Comparison of ENCODE assay signal across 30 cellular contexts in the genomic region with DNA sequence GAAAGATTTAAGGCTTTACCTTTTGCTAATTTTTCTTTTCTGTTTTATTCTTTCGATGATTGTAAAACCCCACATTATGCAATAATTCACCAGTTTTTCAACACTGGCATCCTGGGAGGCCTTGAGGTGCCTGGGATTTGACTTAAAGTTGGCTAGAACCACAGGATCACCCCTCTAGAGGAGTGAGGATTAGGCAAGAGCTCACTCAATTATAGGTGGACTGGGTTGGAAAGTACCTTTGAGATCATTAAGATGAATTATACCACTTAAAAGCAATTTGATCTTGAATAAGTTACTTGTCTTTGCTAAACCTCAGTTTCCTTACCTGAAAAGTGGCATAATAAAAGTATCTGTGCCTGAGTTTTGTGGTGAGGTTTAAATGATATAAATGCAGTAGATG.
"Had no signal": no experiment of that assay in that cellular context is flagged by ENCODE, and none has a peak within 500 bp of the region (broad histone marks: within the 10 kb centered on the region; RNA-seq: fewer than 3 reads in every experiment).

No MANE protein-coding gene starts in this region.

- H3K27ac ChIP-seq: testis, thyroid gland, transverse colon, upper lobe of left lung, vagina had no signal

- H3K36me3 ChIP-seq: heart left ventricle, left ventricle myocardium inferior, thyroid gland, transverse colon, upper lobe of left lung, vagina had no signal

- H3K9me3 ChIP-seq: heart left ventricle, left ventricle myocardium inferior, mucosa of descending colon, testis, thyroid gland, transverse colon, upper lobe of left lung, vagina had no signal

- H3K4me3 ChIP-seq: heart left ventricle, left ventricle myocardium inferior, lung, mucosa of descending colon, skin epidermis, testis, thyroid gland, transverse colon, upper lobe of left lung, vagina had no signal

- H3K27me3 ChIP-seq: heart left ventricle, testis, thyroid gland, transverse colon, upper lobe of left lung, vagina had no signal

- H3K36me3 Mint-ChIP-seq: immature natural killer cell; naive thymus-derived CD8-positive, alpha-beta T cell; stimulated activated naive B cell treated with anti-CD40 and anti-IgM and Interleukin-4, amounts not matched to agents 10 μg/mL and 1 μg/mL and 100 μg/mL, for 72 hours had no signal

- DNase-seq: heart left ventricle; hypothalamus; immature natural killer cell; kidney; left colon; left ventricle myocardium inferior; mesendoderm; midbrain; mucosa of descending colon; naive thymus-derived CD8-positive, alpha-beta T cell; nucleus accumbens; retina; right cardiac atrium; stimulated activated CD4-positive, alpha-beta T cell treated with anti-CD3 and anti-CD28 coated beads, Interleukin-12 subunit alpha, Interleukin-12 subunit beta, amount 100 ng/mL, for 4 hours; stimulated activated CD4-positive, alpha-beta T cell treated with anti-CD3 and anti-CD28 coated beads, Interleukin-15, amount 100 ng/mL, for 24 hours; stimulated activated CD4-positive, alpha-beta T cell treated with anti-CD3 and anti-CD28 coated beads, Interleukin-2, amount 100 ng/mL, for 24 hours; stimulated activated CD4-positive, alpha-beta T cell treated with anti-CD3 and anti-CD28 coated beads, Interleukin-4, amount 100 ng/mL, for 1 hour; stimulated activated naive B cell treated with anti-CD40 and anti-IgM and Interleukin-4, amounts not matched to agents 10 μg/mL and 1 μg/mL and 100 μg/mL, for 72 hours; testis; thyroid gland; transverse colon; upper lobe of left lung had no signal

- H3K4me3 Mint-ChIP-seq: immature natural killer cell; naive thymus-derived CD8-positive, alpha-beta T cell; nephron; neural crest cell; stimulated activated naive B cell treated with anti-CD40 and anti-IgM and Interleukin-4, amounts not matched to agents 10 μg/mL and 1 μg/mL and 100 μg/mL, for 72 hours; stimulated activated naive CD8-positive, alpha-beta T cell treated with anti-CD3 and anti-CD28 coated beads, Interleukin-15, Interleukin-2, amounts not matched to agents 100 ng/mL and 50 ng/mL, for 24 hours had no signal

- H3K9me3 Mint-ChIP-seq: immature natural killer cell; naive thymus-derived CD8-positive, alpha-beta T cell; nephron; neural crest cell; stimulated activated naive B cell treated with anti-CD40 and anti-IgM and Interleukin-4, amounts not matched to agents 10 μg/mL and 1 μg/mL and 100 μg/mL, for 72 hours; stimulated activated naive CD8-positive, alpha-beta T cell treated with anti-CD3 and anti-CD28 coated beads, Interleukin-15, Interleukin-2, amounts not matched to agents 100 ng/mL and 50 ng/mL, for 24 hours had no signal

- H3K27ac Mint-ChIP-seq: immature natural killer cell; nephron; progenitor cell of endocrine pancreas; stimulated activated naive B cell treated with anti-CD40 and anti-IgM and Interleukin-4, amounts not matched to agents 10 μg/mL and 1 μg/mL and 100 μg/mL, for 72 hours; stimulated activated naive CD8-positive, alpha-beta T cell treated with anti-CD3 and anti-CD28 coated beads, Interleukin-15, Interleukin-2, amounts not matched to agents 100 ng/mL and 50 ng/mL, for 24 hours had no signal

- H3K4me1 Mint-ChIP-seq: nephron had no signal

- ATAC-seq: heart left ventricle; left colon; mucosa of descending colon; right cardiac atrium; sciatic nerve; stimulated activated naive B cell treated with anti-CD40 and anti-IgM and Interleukin-4, amounts not matched to agents 10 μg/mL and 1 μg/mL and 100 μg/mL, for 72 hours had no signal
